Comparison of ENCODE assay signal across 8 cellular contexts in the genomic region with DNA sequence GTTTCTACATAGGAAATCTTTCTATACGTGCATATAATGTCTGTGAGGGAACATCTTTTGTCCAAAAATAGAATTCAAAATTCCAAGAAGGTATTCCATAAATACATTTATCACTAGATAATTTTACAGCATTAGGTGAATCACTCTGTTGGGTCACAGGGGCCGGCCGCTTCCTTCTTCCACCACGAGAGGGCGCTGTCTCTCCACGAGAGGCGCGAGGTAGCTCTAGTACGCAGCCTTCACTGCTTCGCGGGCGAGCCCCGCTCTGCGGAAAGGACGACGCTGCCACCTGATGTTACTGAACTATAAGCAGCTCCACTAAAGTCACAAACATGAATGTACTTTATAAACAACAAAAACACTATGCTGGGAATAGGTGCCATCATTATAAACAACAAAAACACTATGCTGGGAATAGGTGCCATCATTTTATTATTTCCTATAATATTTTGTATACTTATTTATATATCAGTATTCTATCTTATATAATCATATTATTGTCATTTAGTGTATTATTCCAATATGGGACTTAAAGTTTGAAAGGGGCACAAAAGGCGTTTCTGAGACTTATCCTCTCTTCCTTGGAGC.
DNase-seq lines count a peak whose midpoint lies in the region; ATAC-seq and TF ChIP-seq lines count a peak whose summit lies in the region.

No MANE protein-coding gene starts in this region.

- no peaks in the 10 kb centered on the region for H3K4me1 ChIP-seq in lung (ENCODE audit: control insufficient read depth in 2 of 2, insufficient read depth in 2 of 2, low read length in 2 of 2)

- H3K4me1 Mint-ChIP-seq in activated CD4-positive, alpha-beta memory T cell treated with anti-CD3 and anti-CD28 coated beads for 36 hours (ENCODE audit: low read depth), result peaks cover 4% of the 10 kb centered on the region

- H3K27me3 Mint-ChIP-seq in activated CD4-positive, alpha-beta memory T cell treated with anti-CD3 and anti-CD28 coated beads for 36 hours, result no peaks in the 10 kb centered on the region

- H3K36me3 ChIP-seq in lung (ENCODE audit: control insufficient read depth in 2 of 2, insufficient read depth in 2 of 2, low read length in 2 of 2), result peaks cover 0 to 6% of the 10 kb centered on the region in 2 donors

- H3K27ac ChIP-seq in HL-60 (replicated peaks) (no peak overlapping the region), lung (ENCODE audit: low read depth in 1 of 2, low read length in 1 of 2) (no peak overlapping the region)

- no peak overlapping the region for H3K4me3 Mint-ChIP-seq in activated CD4-positive, alpha-beta memory T cell treated with anti-CD3 and anti-CD28 coated beads for 36 hours

- no peak overlapping the region for H3K27ac Mint-ChIP-seq in activated CD4-positive, alpha-beta memory T cell treated with anti-CD3 and anti-CD28 coated beads for 36 hours

- 5 to 7% methylated on average over 17 of the region's 17 CpGs for WGBS in lung, 2 donors

- TF ChIP-seq CTCF in HL-60 (IDR thresholded peaks at IDR 0.05; ENCODE audit: insufficient read depth, low read length) (peak; percentile 86), lung (IDR thresholded peaks at IDR 0.05; ENCODE audit: control extremely low read depth, extremely low read depth) (peak; percentile 97)

- no peaks in the 10 kb centered on the region for H3K36me3 Mint-ChIP-seq in activated CD4-positive, alpha-beta memory T cell treated with anti-CD3 and anti-CD28 coated beads for 36 hours

- no peak for TF ChIP-seq POLR2A in GM18505 (IDR thresholded peaks at IDR 0.05; ENCODE audit: borderline replicate concordance, extremely low read depth, insufficient read depth, insufficient read length)

- intact Hi-C loops in activated CD4-positive, alpha-beta memory T cell treated with anti-CD3 and anti-CD28 coated beads for 36 hours (cut with micrococcal nuclease), result loop anchor here (1.0 to 10.0 kb wide), 4 partner anchors 684 to 1506 kb away; no protein-coding TSS in a partner anchor

- DNase-seq in 8988T, result peak; percentile 65
- DNase-seq in HL-60 (ENCODE audit: low read depth in 1 of 2, low spot score in 1 of 2), result peak; percentile 53 to 84
- DNase-seq in NCI-H774 (lab: John Stamatoyannopoulos, UW), result peak; percentile 80
- DNase-seq in activated CD4-positive, alpha-beta memory T cell treated with anti-CD3 and anti-CD28 coated beads for 36 hours, result peak; percentile 90
- peak; percentile 33 to 73 for DNase-seq in dermis microvascular lymphatic vessel endothelial cell (ENCODE audit: low read depth in 2 of 2)
- DNase-seq in lung (ENCODE audit: low spot score), result peak; percentile 88
- DNase-seq in stimulated activated CD8-positive, alpha-beta memory T cell treated with anti-CD3 and anti-CD28 coated beads, Interleukin-12 subunit alpha, Interleukin-12 subunit beta, amount 100 ng/mL, for 1 hour (ENCODE audit: low read depth), result peak; percentile 80

- H3K4me3 ChIP-seq in HL-60 (replicated peaks; ENCODE audit: insufficient read depth, low read length) (no peak overlapping the region), lung (no peak overlapping the region)

- peak; percentile 84 for ATAC-seq in GM18505 (IDR thresholded peaks at IDR 0.05; ENCODE audit: unreplicated experiment)
- ATAC-seq in lung (ENCODE audit: insufficient read depth, low FRiP score), result peak; percentile 96

- H3K27me3 ChIP-seq in HL-60 (ENCODE audit: insufficient read depth, poor library complexity, severe bottlenecking) (peaks cover 2% of the 10 kb centered on the region), lung (ENCODE audit: control insufficient read depth, insufficient read depth) (no peaks in the 10 kb centered on the region)

- CTCF ChIA-PET in activated CD4-positive, alpha-beta memory T cell treated with anti-CD3 and anti-CD28 coated beads for 36 hours (lab: Charles Lee), result interaction anchor here (0.7 to 3.2 kb wide), 22 partner anchors 9 to 1641 kb away, joined by 3 to 20 read pairs (median 5); a partner anchor contains a TSS

- POLR2A ChIA-PET in activated CD4-positive, alpha-beta memory T cell treated with anti-CD3 and anti-CD28 coated beads for 36 hours (lab: Charles Lee), result no interaction called here

- H3K9me3 ChIP-seq in lung (ENCODE audit: control insufficient read depth in 2 of 2, insufficient read depth in 1 of 2, low read length in 1 of 2), result peaks cover 0 to 1% of the 10 kb centered on the region in 2 donors

- no peaks in the 10 kb centered on the region for H3K9me3 Mint-ChIP-seq in activated CD4-positive, alpha-beta memory T cell treated with anti-CD3 and anti-CD28 coated beads for 36 hours
